Comparison of ENCODE assay signal across 9 cellular contexts in genomic region chr6:1767481-1768246, GRCh38.
DNase-seq lines count a peak whose midpoint lies in the region; ATAC-seq and TF ChIP-seq lines count a peak whose summit lies in the region.
"Had no signal": no experiment of that assay in that cellular context is flagged by ENCODE, and none has a peak within 500 bp of the region (broad histone marks: within the 10 kb centered on the region; RNA-seq: fewer than 3 reads in every experiment).

No MANE protein-coding gene starts in this region.

- CTCF ChIA-PET in PC-3 (lab: Charles Lee), result interaction anchor here (1.0 kb wide), 1 partner anchor 81 kb away, joined by 4 read pairs; no protein-coding TSS in a partner anchor

- H3K4me2 ChIP-seq in PC-3 (ENCODE audit: low read length) (peak overlapping the region; percentile 82), osteoblast (ENCODE audit: insufficient read depth, low read length) (peak overlapping the region; percentile 46)

- H2AFZ ChIP-seq in PC-3 (ENCODE audit: low read length), result 0 out of 2 replicates have a peak overlapping the region, but pooled peaks have one; percentile 14
- no peak overlapping the region for H2AFZ ChIP-seq in osteoblast (ENCODE audit: low read length)

- ATAC-seq in PC-3, result peak; percentile 70
- no peak for ATAC-seq in GM18907 (IDR thresholded peaks at IDR 0.05; ENCODE audit: unreplicated experiment)

- no TSS peak for BruUV-seq in PC-3 (replicated peaks; lab: Mats Ljungman, UMichigan)

- peak overlapping the region; percentile 85 for H3K27ac ChIP-seq in PC-3 (ENCODE audit: low read length)
- peak overlapping the region; percentile 24 for H3K27ac ChIP-seq in osteoblast (ENCODE audit: low read depth, low read length)

- no peaks in the 10 kb centered on the region for H3F3A ChIP-seq in PC-3 (ENCODE audit: low read length, unreplicated experiment)

- no peaks in the 10 kb centered on the region for H3K9me2 ChIP-seq in PC-3 (replicated peaks; ENCODE audit: low read length)

- H3K4me3 ChIP-seq in PC-3 (ENCODE audit: low read length) (peak overlapping the region; percentile 52), fibroblast of pulmonary artery (replicated peaks; ENCODE audit: low read depth, low read length) (no peak overlapping the region), osteoblast (ENCODE audit: insufficient read depth, low read length) (no peak overlapping the region)
- H3K4me3 ChIP-seq: skin epidermis had no signal

- TF ChIP-seq CTCF in PC-3 (conservative IDR thresholded peaks at IDR 0.05; ENCODE audit: low read depth, low read length) (no peak), fibroblast of pulmonary artery (IDR thresholded peaks at IDR 0.05; ENCODE audit: low read length, missing control alignments) (no peak), osteoblast (IDR thresholded peaks at IDR 0.05; ENCODE audit: extremely low read depth, low read depth, low read length) (no peak)

- H3K4me1 ChIP-seq in PC-3 (ENCODE audit: insufficient read depth, low read length) (peaks cover 63% of the 10 kb centered on the region), osteoblast (ENCODE audit: insufficient read depth, low read length) (peaks cover 31% of the 10 kb centered on the region)

- H3K79me2 ChIP-seq in PC-3 (ENCODE audit: low read length) (no peaks in the 10 kb centered on the region), osteoblast (ENCODE audit: insufficient read depth, low read length) (no peaks in the 10 kb centered on the region)

- H3K36me3 ChIP-seq in PC-3 (ENCODE audit: low read depth, low read length) (no peaks in the 10 kb centered on the region), osteoblast (ENCODE audit: insufficient read depth, low read length) (no peaks in the 10 kb centered on the region)

- POLR2A ChIA-PET in PC-3 (lab: Charles Lee; ENCODE audit: unreplicated experiment), result no interaction called here

- H3K9ac ChIP-seq in PC-3 (ENCODE audit: low read length), result peak overlapping the region; percentile 40

- H3K27me3 ChIP-seq in PC-3 (ENCODE audit: low read length) (no peaks in the 10 kb centered on the region), osteoblast (ENCODE audit: insufficient read depth, low read length) (no peaks in the 10 kb centered on the region)

- intact Hi-C loops in PC-3 (cut with micrococcal nuclease) (loop anchor here (5.0 kb wide), 1 partner anchor 45 kb away; no protein-coding TSS in a partner anchor), posterior vena cava (cut with DNase I) (no loop called here)

- DNase-seq in GM04503 (ENCODE audit: low read depth) (peak; percentile 74), PC-3 (peak; percentile 68), fibroblast of pulmonary artery (ENCODE audit: low read depth) (peak; percentile 56), osteoblast (ENCODE audit: insufficient read length, low spot score, missing footprints) (peak; percentile 89), mesenteric fat pad (ENCODE audit: low spot score) (no peak), posterior vena cava (ENCODE audit: low spot score) (no peak), nucleus accumbens (lab: John Stamatoyannopoulos, UW) (no peak)

- H3K9me3 ChIP-seq in PC-3 (ENCODE audit: low read length) (no peaks in the 10 kb centered on the region), osteoblast (ENCODE audit: low read depth, low read length) (no peaks in the 10 kb centered on the region)

- H4K20me1 ChIP-seq in PC-3 (ENCODE audit: low read length) (no peaks in the 10 kb centered on the region), osteoblast (ENCODE audit: insufficient read depth, low read length) (no peaks in the 10 kb centered on the region)

Comparison
In these comparisons a context has a peak if more than half of its experiments do, and no peak if none do; other contexts are left out.
1. DNase-seq: peak in GM04503 (single experiment), PC-3 (single experiment), fibroblast of pulmonary artery (single experiment) and osteoblast (single experiment); none in mesenteric fat pad (single experiment), posterior vena cava (single experiment) and nucleus accumbens (0 of 56).